Comparison of ENCODE assay signal across 9 cellular contexts in the genomic region with DNA sequence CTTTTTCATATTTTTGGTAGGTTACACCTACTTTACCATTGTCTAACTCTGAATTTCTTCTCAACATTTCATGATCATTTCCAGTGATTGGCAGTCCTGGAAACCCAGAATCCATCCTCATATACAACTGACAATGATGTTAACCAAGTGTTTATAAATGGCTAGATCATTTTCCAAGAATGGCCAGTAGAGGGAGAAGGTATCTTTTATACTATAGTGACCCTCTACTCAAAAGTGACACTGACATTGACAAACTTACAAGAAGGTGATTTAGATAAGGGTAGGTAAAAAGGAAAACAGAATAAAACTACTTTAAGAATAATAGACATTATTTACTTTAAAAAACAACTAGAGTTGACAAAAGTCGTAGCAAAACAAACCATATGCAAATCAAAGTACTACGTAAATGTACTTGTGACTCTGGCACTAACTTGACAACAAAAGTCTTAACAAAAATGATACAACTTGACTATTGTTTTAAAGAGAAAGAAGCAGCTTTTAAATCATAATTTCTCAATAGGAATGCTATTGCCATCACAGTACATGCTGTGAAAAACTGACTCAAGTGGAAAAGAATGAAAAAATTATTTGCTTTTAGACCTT.
DNase-seq lines count a peak whose midpoint lies in the region; FAIRE-seq and TF ChIP-seq lines count a peak whose summit lies in the region.
"Had no signal": no experiment of that assay in that cellular context is flagged by ENCODE, and none has a peak within 500 bp of the region (broad histone marks: within the 10 kb centered on the region; RNA-seq: fewer than 3 reads in every experiment).

No MANE protein-coding gene starts in this region.

- TF ChIP-seq CTCF in AG10803 (conservative IDR thresholded peaks at IDR 0.05; ENCODE audit: low read length): peak; percentile 67

- no peak overlapping the region for H3K4me3 Mint-ChIP-seq in CD4-positive, alpha-beta memory T cell
- H3K4me3 Mint-ChIP-seq: dendritic cell treated with granulocyte-macrophage colony-stimulating factor and Interleukin-4, amounts not matched to agents 40 ng/mL and 50 ng/mL, for 4 days had no signal

- no peaks in the 10 kb centered on the region for H3K36me3 Mint-ChIP-seq in CD4-positive, alpha-beta memory T cell

- H3K27ac Mint-ChIP-seq in CD4-positive, alpha-beta memory T cell: no peak overlapping the region
- H3K27ac Mint-ChIP-seq: dendritic cell treated with granulocyte-macrophage colony-stimulating factor and Interleukin-4, amounts not matched to agents 40 ng/mL and 50 ng/mL, for 4 days had no signal

- no peaks in the 10 kb centered on the region for H3K4me1 ChIP-seq in CD4-positive, alpha-beta memory T cell (ENCODE audit: insufficient read depth, low read length)

- TF ChIP-seq POLR2A in H54 (IDR thresholded peaks at IDR 0.05; ENCODE audit: low read depth, low read length): no peak

- H3K27me3 ChIP-seq in CD4-positive, alpha-beta memory T cell (ENCODE audit: insufficient read depth, low read length): no peaks in the 10 kb centered on the region

- no peaks in the 10 kb centered on the region for H3K27me3 Mint-ChIP-seq in CD4-positive, alpha-beta memory T cell
- H3K27me3 Mint-ChIP-seq: dendritic cell treated with granulocyte-macrophage colony-stimulating factor and Interleukin-4, amounts not matched to agents 40 ng/mL and 50 ng/mL, for 4 days had no signal

- POLR2A ChIA-PET in CD4-positive, alpha-beta memory T cell (lab: Charles Lee; ENCODE audit: partially characterized antibody): no interaction called here

- H3K9me3 ChIP-seq in CD4-positive, alpha-beta memory T cell (ENCODE audit: control insufficient read depth in 1 of 2, low read length in 2 of 2): no peaks in the 10 kb centered on the region

- DNase-seq in AG10803 (ENCODE audit: low read depth) (peak; percentile 5), H54 (ENCODE audit: insufficient read length, low spot score) (no peak), RPMI8226 (peak; percentile 12), glomerular visceral epithelial cell (ENCODE audit: extremely low spot score) (peak; percentile 39), NOMO-1 treated with DMSO at 0.1 percent for 48 hours (lab: John Stamatoyannopoulos, UW; ENCODE audit: unreplicated experiment) (no peak), activated gamma-delta T cell (lab: John Stamatoyannopoulos, UW) (no peak), inferior parietal cortex (ENCODE audit: extremely low spot score) (no peak)
- no peak for DNase-seq in CD4-positive, alpha-beta memory T cell

- FAIRE-seq in H54 (lab: Jason Lieb, UNC): peak; percentile 70

- no peak overlapping the region for H3K4me3 ChIP-seq in AG10803 (ENCODE audit: low read length)
- H3K4me3 ChIP-seq in CD4-positive, alpha-beta memory T cell (ENCODE audit: low read length in 2 of 2): no peak overlapping the region

- no peak overlapping the region for H3K27ac ChIP-seq in CD4-positive, alpha-beta memory T cell (ENCODE audit: low read depth, low read length)

- no peaks in the 10 kb centered on the region for H3K4me1 Mint-ChIP-seq in CD4-positive, alpha-beta memory T cell

- H3K36me3 ChIP-seq in CD4-positive, alpha-beta memory T cell (ENCODE audit: insufficient read depth, low read length): no peaks in the 10 kb centered on the region

- intact Hi-C loops in CD4-positive, alpha-beta memory T cell (cut with micrococcal nuclease): no loop called here

- CTCF ChIA-PET in CD4-positive, alpha-beta memory T cell (lab: Charles Lee; ENCODE audit: partially characterized antibody): no interaction called here

- peaks cover 0 to 5% (median 3%) of the 10 kb centered on the region in 8 donors for H3K9me3 Mint-ChIP-seq in CD4-positive, alpha-beta memory T cell
- H3K9me3 Mint-ChIP-seq: dendritic cell treated with granulocyte-macrophage colony-stimulating factor and Interleukin-4, amounts not matched to agents 40 ng/mL and 50 ng/mL, for 4 days had no signal

Comparison
In these comparisons a context has a peak if more than half of its experiments do, and no peak if none do; other contexts are left out.
1. DNase-seq: peak in AG10803 (single experiment), RPMI8226 (single experiment) and glomerular visceral epithelial cell (single experiment); none in H54 (single experiment), CD4-positive, alpha-beta memory T cell (0 of 5), NOMO-1 treated with DMSO at 0.1 percent for 48 hours (single experiment), activated gamma-delta T cell (single experiment) and inferior parietal cortex (single experiment).